Comparison of ENCODE assay signal across 11 cellular contexts in the genomic region with DNA sequence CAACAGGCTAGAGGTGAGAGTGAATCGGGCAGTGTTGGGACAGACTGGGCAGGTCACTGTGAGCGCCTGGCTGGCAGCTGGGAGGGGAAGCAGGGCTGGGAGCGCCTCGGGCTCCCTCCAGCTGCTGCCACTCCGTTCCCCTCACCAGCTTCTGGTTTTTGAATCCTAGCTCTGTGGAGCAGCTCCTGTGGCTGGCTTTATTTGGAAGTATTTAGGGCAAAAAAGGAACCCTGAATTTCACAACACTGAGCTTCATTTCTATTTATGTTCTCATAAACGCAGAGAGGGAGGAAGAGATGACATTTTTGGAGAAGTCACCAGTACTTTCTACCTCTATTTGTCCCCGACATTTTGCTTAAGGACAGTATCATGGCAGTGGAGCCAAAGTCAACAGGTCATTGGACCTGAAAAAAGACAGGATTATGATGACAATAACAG.
A peak's percentile ranks its signal among the peaks of the same experiment; 100 is the strongest.
DNase-seq lines count a peak whose midpoint lies in the region; ATAC-seq and TF ChIP-seq lines count a peak whose summit lies in the region.
"Had no signal": no experiment of that assay in that cellular context is flagged by ENCODE, and none has a peak within 500 bp of the region (broad histone marks: within the 10 kb centered on the region; RNA-seq: fewer than 3 reads in every experiment).

No MANE protein-coding gene starts in this region.

- H3K9me3 ChIP-seq in endocrine pancreas (ENCODE audit: control insufficient read depth, low read length): no peaks in the 10 kb centered on the region
- H3K9me3 ChIP-seq in mucosa of descending colon: no peaks in the 10 kb centered on the region

- DNase-seq in SHP77 (lab: John Stamatoyannopoulos, UW) (peak; percentile 9 to 11), SHP77 treated with DMSO at 0.1 percent for 48 hours (lab: John Stamatoyannopoulos, UW) (no peak), mucosa of descending colon (peak; percentile 38 to 66 (median 50)), ureter (ENCODE audit: low spot score) (peak; percentile 64), NCI-H1048 (lab: John Stamatoyannopoulos, UW) (no peak)
- no peak for DNase-seq in activated T-cell treated with anti-CD3 and anti-CD28 coated beads, Interleukin-2, amount 50 U/mL, for 24 hours
- DNase-seq: activated CD4-positive, alpha-beta T cell treated with anti-CD3 and anti-CD28 coated beads, Interleukin-2, amount 50 U/mL, for 1 hour; NCI-H774 had no signal

- intact Hi-C loops in mucosa of descending colon (cut with DNase I, micrococcal nuclease): no loop called here

- no peaks in the 10 kb centered on the region for H3K9me3 Mint-ChIP-seq in activated T-cell treated with anti-CD3 and anti-CD28 coated beads, Interleukin-2, amount 50 U/mL, for 24 hours
- H3K9me3 Mint-ChIP-seq: stimulated activated naive CD8-positive, alpha-beta T cell treated with anti-CD3 and anti-CD28 coated beads, Interleukin-15, Interleukin-2, amounts not matched to agents 100 ng/mL and 50 ng/mL, for 24 hours had no signal

- H3K4me3 ChIP-seq in endocrine pancreas (ENCODE audit: control insufficient read depth, insufficient read depth, low read length): peak overlapping the region; percentile 59
- no peak overlapping the region for H3K4me3 ChIP-seq in mucosa of descending colon

- H3K27me3 Mint-ChIP-seq in activated T-cell treated with anti-CD3 and anti-CD28 coated beads, Interleukin-2, amount 50 U/mL, for 24 hours: peaks cover 35% of the 10 kb centered on the region

- peaks cover 12% of the 10 kb centered on the region for H3K4me1 Mint-ChIP-seq in activated T-cell treated with anti-CD3 and anti-CD28 coated beads, Interleukin-2, amount 50 U/mL, for 24 hours (ENCODE audit: low read depth)

- H3K9ac ChIP-seq in endocrine pancreas (ENCODE audit: control insufficient read depth, insufficient read depth, low read length): no peak overlapping the region

- no peaks in the 10 kb centered on the region for H3K36me3 Mint-ChIP-seq in activated T-cell treated with anti-CD3 and anti-CD28 coated beads, Interleukin-2, amount 50 U/mL, for 24 hours (ENCODE audit: low read depth)

- H3K4me3 Mint-ChIP-seq in activated T-cell treated with anti-CD3 and anti-CD28 coated beads, Interleukin-2, amount 50 U/mL, for 24 hours: no peak overlapping the region
- H3K4me3 Mint-ChIP-seq: stimulated activated naive CD8-positive, alpha-beta T cell treated with anti-CD3 and anti-CD28 coated beads, Interleukin-15, Interleukin-2, amounts not matched to agents 100 ng/mL and 50 ng/mL, for 24 hours had no signal

- H3K4me1 ChIP-seq in endocrine pancreas (ENCODE audit: control insufficient read depth, insufficient read depth, low read length): no peaks in the 10 kb centered on the region
- peaks cover 23% of the 10 kb centered on the region for H3K4me1 ChIP-seq in mucosa of descending colon (ENCODE audit: low read depth)

- no peaks in the 10 kb centered on the region for H3K36me3 ChIP-seq in endocrine pancreas (ENCODE audit: control insufficient read depth, insufficient read depth, low read length)
- H3K36me3 ChIP-seq in mucosa of descending colon (ENCODE audit: low read depth): no peaks in the 10 kb centered on the region

- ATAC-seq in mucosa of descending colon (peak; percentile 76), GM21825 (IDR thresholded peaks at IDR 0.05; ENCODE audit: unreplicated experiment) (no peak)

- H3K27ac Mint-ChIP-seq in activated T-cell treated with anti-CD3 and anti-CD28 coated beads, Interleukin-2, amount 50 U/mL, for 24 hours: no peak overlapping the region
- H3K27ac Mint-ChIP-seq: stimulated activated naive CD8-positive, alpha-beta T cell treated with anti-CD3 and anti-CD28 coated beads, Interleukin-15, Interleukin-2, amounts not matched to agents 100 ng/mL and 50 ng/mL, for 24 hours had no signal

- no peak for TF ChIP-seq CTCF in mucosa of descending colon (IDR thresholded peaks at IDR 0.05)

- no peaks in the 10 kb centered on the region for H3K27me3 ChIP-seq in endocrine pancreas (ENCODE audit: control insufficient read depth, insufficient read depth, low read length)

Comparison
In these comparisons a context has a peak if more than half of its experiments do, and no peak if none do; other contexts are left out.
1. DNase-seq: peak in SHP77 (2 of 2), mucosa of descending colon (3 of 3) and ureter (single experiment); none in SHP77 treated with DMSO at 0.1 percent for 48 hours (single experiment), NCI-H1048 (single experiment) and activated T-cell treated with anti-CD3 and anti-CD28 coated beads, Interleukin-2, amount 50 U/mL, for 24 hours (single experiment).